Comparison of ENCODE assay signal across 12 cellular contexts in the genomic region with DNA sequence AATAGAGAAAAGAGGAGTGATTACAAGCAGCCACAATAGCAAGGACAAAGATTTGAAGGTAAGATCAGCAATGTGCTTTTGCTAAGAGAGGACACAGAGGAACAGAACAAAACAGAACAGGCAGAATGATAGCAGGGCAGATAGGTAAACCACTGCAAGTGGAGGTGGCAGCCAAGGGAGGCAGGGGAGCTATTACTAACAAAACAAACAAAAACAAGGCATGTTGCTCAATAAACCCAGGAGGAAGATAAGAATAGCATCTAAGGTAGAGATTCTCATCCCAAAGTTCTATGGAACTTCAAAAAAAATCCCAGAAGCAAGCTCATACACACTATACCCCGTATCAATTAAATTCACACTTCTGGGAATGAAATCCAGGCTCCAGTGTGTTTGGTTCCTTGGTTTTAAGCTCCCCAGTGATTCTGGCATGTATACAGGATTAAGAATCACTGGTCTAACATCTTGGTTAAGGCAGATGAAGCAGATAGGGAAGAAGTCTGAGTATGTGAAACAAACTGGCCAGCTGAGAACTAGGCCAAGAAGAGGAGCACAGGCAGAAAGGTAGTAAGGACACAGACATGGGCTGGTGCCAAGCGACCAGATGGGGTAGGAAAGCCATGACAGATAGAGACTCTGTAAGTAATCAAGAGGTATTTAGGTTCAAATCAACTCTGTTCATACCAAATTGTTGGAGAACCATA.
"Had no signal": no experiment of that assay in that cellular context is flagged by ENCODE, and none has a peak within 500 bp of the region (broad histone marks: within the 10 kb centered on the region; RNA-seq: fewer than 3 reads in every experiment).

No MANE protein-coding gene starts in this region.

- ATAC-seq: body of pancreas had no signal

- H3K27me3 ChIP-seq: body of pancreas, tibial artery had no signal

- H3K27ac Mint-ChIP-seq: endodermal cell had no signal

- H3K4me3 ChIP-seq: body of pancreas, skin epidermis, tibial artery had no signal

- H3K27ac ChIP-seq: body of pancreas, parathyroid adenoma, VCaP had no signal

- H3K79me2 ChIP-seq: parathyroid adenoma had no signal

- FAIRE-seq: islet of Langerhans had no signal

- H3K4me1 ChIP-seq: parathyroid adenoma had no signal

- H3K36me3 ChIP-seq: tibial artery had no signal

- DNase-seq: activated naive CD4-positive, alpha-beta T cell treated with Interleukin-2 at 50 U/mL for 16 hours; dermis blood vessel endothelial cell; endodermal cell; glutamatergic neuron; stimulated activated CD4-positive, alpha-beta T cell treated with anti-CD3 and anti-CD28 coated beads, Interleukin-4, amount 100 ng/mL, for 4 hours; tibial artery had no signal

- H3K4me3 Mint-ChIP-seq: endodermal cell, neural crest cell had no signal

- H3K4me1 Mint-ChIP-seq: neural crest cell had no signal

- H3K9ac ChIP-seq: parathyroid adenoma had no signal

- H3K9me3 ChIP-seq: body of pancreas, tibial artery had no signal
